In the genomic region with DNA sequence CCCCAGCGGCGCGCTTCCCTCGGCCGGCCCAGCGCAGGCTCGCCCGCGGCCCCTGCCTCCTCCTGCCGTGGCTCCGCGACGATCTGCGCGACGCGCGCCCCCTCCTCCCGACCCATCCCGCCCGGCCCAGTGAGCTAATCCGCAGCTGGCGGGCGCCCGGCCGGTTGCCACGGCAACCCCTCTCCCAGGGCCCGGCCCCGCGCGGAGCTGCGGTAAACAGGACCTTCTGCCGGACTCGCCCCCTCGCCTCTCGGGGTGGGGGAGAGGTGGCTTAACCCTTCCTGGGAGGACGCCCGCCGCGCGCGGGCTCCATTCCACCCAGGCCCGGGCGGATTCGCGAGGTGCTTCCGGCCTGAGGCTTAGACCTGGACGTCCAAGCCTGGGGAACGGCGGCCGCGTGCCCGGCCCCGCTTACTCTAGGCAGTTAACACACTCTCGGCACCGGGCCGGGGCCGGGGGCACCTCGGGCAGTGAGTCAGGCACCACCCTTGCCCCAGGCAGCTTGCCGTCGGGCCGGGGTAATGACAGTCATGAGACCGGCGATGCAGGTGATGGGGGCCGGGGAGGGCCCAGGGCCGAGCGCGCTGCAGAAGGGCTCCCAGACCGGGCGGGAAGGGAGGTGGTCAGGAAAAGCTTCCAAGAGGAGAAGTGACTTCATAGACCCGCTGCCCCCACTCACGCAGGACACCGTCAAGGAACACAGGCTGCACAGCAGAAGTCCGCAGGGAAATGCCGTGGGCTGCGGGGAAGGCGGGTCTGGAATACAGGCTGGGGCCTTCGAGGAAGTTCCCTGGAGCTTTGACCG, we compare ENCODE assay signal across 2 cellular contexts.
TF ChIP-seq lines count a peak whose summit lies in the region.

DENND2A (minus strand) TSS at position 87 of the 805 bp plus-strand sequence. CDS start 38,416 bp downstream, outside the sequence.

TF ChIP-seq in GM12891, 5 proteins besides CTCF, POLR2A, EP300 and RAD21 (continued from another document):
- TF ChIP-seq SPI1 (IDR thresholded peaks at IDR 0.05; ENCODE audit: low read depth, low read length): no peak
- no peak for TF ChIP-seq TAF1 (IDR thresholded peaks at IDR 0.05; ENCODE audit: low read depth, low read length)

TF ChIP-seq in K562, 482 proteins besides CTCF, POLR2A, EP300 and RAD21:
- TF ChIP-seq HES1 (IDR thresholded peaks at IDR 0.05; ENCODE audit: low read depth) (no peak), NCOA2 (IDR thresholded peaks at IDR 0.05; ENCODE audit: partially characterized antibody in 2 of 2) (no peak), CBX2 (IDR thresholded peaks at IDR 0.05; ENCODE audit: insufficient read depth, low read length, poor library complexity, severe bottlenecking) (peak; percentile 17), TFAP4 (CRISPR knock-in tag; IDR thresholded peaks at IDR 0.05; ENCODE audit: borderline replicate concordance) (no peak), SAFB (IDR thresholded peaks at IDR 0.05; ENCODE audit: borderline replicate concordance, low read depth, low read length) (0 out of 2 replicates have a peak, but pooled peaks have one; percentile 19)
